ENCODE assay signal across 26 cellular contexts in genomic region chr5:160919610-160920009, GRCh38.
DNase-seq lines count a peak whose midpoint lies in the region; ATAC-seq and TF ChIP-seq lines count a peak whose summit lies in the region.
"Had no signal": no experiment of that assay in that cellular context is flagged by ENCODE, and none has a peak within 500 bp of the region (broad histone marks: within the 10 kb centered on the region; RNA-seq: fewer than 3 reads in every experiment).

No MANE protein-coding gene starts in this region.

- H3K4me3 ChIP-seq in right cardiac atrium (ENCODE audit: low read length) (no peak overlapping the region), left ventricle myocardium inferior (no peak overlapping the region), mesendoderm (ENCODE audit: low read length) (no peak overlapping the region)
- H3K4me3 ChIP-seq: GM23248, HAP-1, K562 had no signal

- no peaks in the 10 kb centered on the region for H3K36me3 ChIP-seq in left ventricle myocardium inferior
- H3K36me3 ChIP-seq in mesendoderm (ENCODE audit: control insufficient read depth, insufficient read depth, low read length): no peaks in the 10 kb centered on the region
- H3K36me3 ChIP-seq: HAP-1 had no signal

- 32% methylated on average over 8 of the region's 8 CpGs for WGBS in right cardiac atrium
- WGBS in mesendoderm (ENCODE audit: extremely low coverage, insufficient coverage, low lambda C conversion rate): no CpG with 5 or more reads among the region's 8 CpGs

- intact Hi-C loops in right cardiac atrium (cut with DNase I) (no loop called here), left ventricle myocardium inferior (cut with micrococcal nuclease) (no loop called here)

- H3K9me3 ChIP-seq in right cardiac atrium (ENCODE audit: control insufficient read depth, low read length) (no peaks in the 10 kb centered on the region), left ventricle myocardium inferior (replicated peaks) (no peaks in the 10 kb centered on the region)
- H3K9me3 ChIP-seq: HAP-1 had no signal

- H3K56ac ChIP-seq in mesendoderm (ENCODE audit: low read length): no peak overlapping the region

- H3K27me3 ChIP-seq in right cardiac atrium (ENCODE audit: control insufficient read depth, insufficient read depth) (no peaks in the 10 kb centered on the region), left ventricle myocardium inferior (ENCODE audit: low read depth) (peaks cover 24% of the 10 kb centered on the region), mesendoderm (ENCODE audit: insufficient read depth, low read length, poor library complexity) (no peaks in the 10 kb centered on the region)

- no peak overlapping the region for H2AK5ac ChIP-seq in mesendoderm (ENCODE audit: low read length)

- DNase-seq in right cardiac atrium (peak; percentile 27 to 79 (median 72)), left ventricle myocardium inferior (no peak), NCI-H2029 (lab: John Stamatoyannopoulos, UW) (peak; percentile 41), mesendoderm (no peak), GOT3 (lab: John Stamatoyannopoulos, UW) (no peak), HuH-7.5 (ENCODE audit: low spot score) (no peak)
- DNase-seq: Calu3; CD8-positive, alpha-beta T cell; DMS53; GM23248; HFFc6; Kasumi-1; NCI-H2107; NCI-H345; NCI-H526; NCI-H82; SHP77; T-cell had no signal

- H2BK120ac ChIP-seq in mesendoderm (ENCODE audit: low read depth, low read length): no peak overlapping the region

- no peak overlapping the region for H4K5ac ChIP-seq in mesendoderm (ENCODE audit: low read length)

- H3K79me2 ChIP-seq in mesendoderm (ENCODE audit: control insufficient read depth, insufficient read depth, low read length): no peaks in the 10 kb centered on the region

- no peaks in the 10 kb centered on the region for H3K36me3 Mint-ChIP-seq in brain
- H3K36me3 Mint-ChIP-seq: CD8-positive, alpha-beta T cell; T-cell had no signal

- no peak for TF ChIP-seq CTCF in left ventricle myocardium inferior (IDR thresholded peaks at IDR 0.05; ENCODE audit: borderline replicate concordance)
- TF ChIP-seq CTCF in brain (conservative IDR thresholded peaks at IDR 0.05): no peak

- H2BK15ac ChIP-seq in mesendoderm (replicated peaks; ENCODE audit: low read depth): no peak overlapping the region

- peaks cover 11% of the 10 kb centered on the region for H3K4me1 Mint-ChIP-seq in brain
- H3K4me1 Mint-ChIP-seq: B cell, T-cell had no signal

- H3K23ac ChIP-seq in mesendoderm (ENCODE audit: low read length): no peak overlapping the region

- H3K9ac ChIP-seq in mesendoderm (ENCODE audit: low read length): no peak overlapping the region
- H3K9ac ChIP-seq: GM23248 had no signal

- peak overlapping the region in 2 of 5 experiments; percentile 35 to 63 for H3K4me3 Mint-ChIP-seq in brain
- H3K4me3 Mint-ChIP-seq: B cell; CD8-positive, alpha-beta T cell; HFFc6; T-cell had no signal

- peaks cover 6% of the 10 kb centered on the region for H3K27me3 Mint-ChIP-seq in brain

- peaks cover 0 to 11% (median 3%) of the 10 kb centered on the region in 5 experiments for H3K9me3 Mint-ChIP-seq in brain
- H3K9me3 Mint-ChIP-seq: CD8-positive, alpha-beta T cell had no signal

- H4K8ac ChIP-seq in mesendoderm (ENCODE audit: low read depth, low read length): no peak overlapping the region

- H3K4me2 ChIP-seq in mesendoderm (ENCODE audit: low read length): no peak overlapping the region

- no peak overlapping the region for H2BK5ac ChIP-seq in mesendoderm (ENCODE audit: low read length)

- no peak overlapping the region for H3K18ac ChIP-seq in mesendoderm (ENCODE audit: low read length)

- H3K4ac ChIP-seq in mesendoderm (ENCODE audit: low read depth, low read length): no peak overlapping the region

- no peaks in the 10 kb centered on the region for H3K4me1 ChIP-seq in right cardiac atrium (ENCODE audit: control insufficient read depth, insufficient read depth, low read length)
- no peaks in the 10 kb centered on the region for H3K4me1 ChIP-seq in left ventricle myocardium inferior
- H3K4me1 ChIP-seq in mesendoderm (ENCODE audit: control insufficient read depth, low read depth, low read length): peaks cover 2% of the 10 kb centered on the region
- H3K4me1 ChIP-seq: HAP-1 had no signal

- no peaks in the 10 kb centered on the region for H3K79me1 ChIP-seq in mesendoderm (ENCODE audit: low read length)

- peak; percentile 79 to 87 for ATAC-seq in right cardiac atrium
- ATAC-seq: CD8-positive, alpha-beta T cell; HepG2; K562; Panc1; T-cell had no signal

- peak overlapping the region in 4 of 5 experiments; percentile 42 to 93 (median 76) for H3K27ac Mint-ChIP-seq in brain
- H3K27ac Mint-ChIP-seq: B cell; CD8-positive, alpha-beta T cell; HFFc6; T-cell had no signal

- H3K27ac ChIP-seq in right cardiac atrium (ENCODE audit: low read length) (no peak overlapping the region), left ventricle myocardium inferior (replicated peaks) (no peak overlapping the region), mesendoderm (ENCODE audit: low read depth, low read length) (no peak overlapping the region)
- H3K27ac ChIP-seq: C4-2B, GM23248, RWPE1 had no signal

Comparison
In these comparisons a context has a peak if more than half of its experiments do, and no peak if none do; other contexts are left out.
1. DNase-seq: peak in right cardiac atrium (3 of 3) and NCI-H2029 (single experiment); none in left ventricle myocardium inferior (single experiment), mesendoderm (single experiment), GOT3 (single experiment) and HuH-7.5 (single experiment).